15 cellular contexts compared by ENCODE assay signal in the genomic region with DNA sequence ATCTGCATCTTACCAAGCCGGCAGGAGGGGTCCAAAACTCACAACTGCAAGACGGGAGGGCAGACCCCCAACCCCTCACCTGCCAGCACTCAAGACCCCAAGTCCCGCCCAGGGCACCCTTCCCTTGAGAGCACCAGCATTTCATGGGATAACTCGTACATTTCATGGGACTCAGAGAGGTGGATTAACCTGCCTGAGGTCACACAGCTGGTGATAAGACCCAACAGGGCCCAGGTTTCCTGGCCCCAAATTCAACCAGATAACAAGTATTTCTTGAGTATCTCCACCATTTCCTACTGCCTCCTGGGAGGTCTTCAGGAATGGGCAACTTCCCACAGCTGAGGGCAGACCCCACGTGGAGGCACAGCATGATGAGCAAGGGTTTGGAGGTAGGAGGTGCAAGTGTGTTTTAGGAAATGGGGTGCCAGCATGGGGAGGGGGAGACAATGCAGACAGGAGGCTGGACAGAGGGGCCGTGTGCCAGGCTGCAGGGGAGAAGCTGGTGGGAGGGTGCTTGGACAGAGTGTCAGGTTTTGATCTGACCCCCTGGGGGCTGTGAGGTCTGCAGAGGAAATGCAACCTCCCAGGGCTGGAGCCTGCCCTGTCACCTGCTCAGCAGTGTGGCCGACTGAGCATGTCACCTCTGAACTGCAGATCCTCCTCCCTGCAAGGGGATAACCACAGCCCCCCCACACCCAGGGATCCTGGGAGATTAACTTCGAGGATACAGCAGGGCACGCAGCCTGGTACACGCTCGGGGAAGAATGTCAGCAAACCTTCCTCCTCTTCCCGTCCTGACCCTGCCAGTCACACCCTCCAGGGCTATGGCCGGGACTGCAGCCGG. TPM values are rescaled to one million over a fixed set of nuclear protein-coding genes. Genes with fewer than 3 reads are reported as not detected.
"Had no signal": no experiment of that assay in that cellular context is flagged by ENCODE, and none has a peak within 500 bp of the region (broad histone marks: within the 10 kb centered on the region; RNA-seq: fewer than 3 reads in every experiment).

No MANE protein-coding gene starts in this region.

- ATAC-seq: activated CD8-positive, alpha-beta T cell treated with anti-CD3 and anti-CD28 coated beads for 36 hours; activated T-cell treated with anti-CD3 and anti-CD28 coated beads, Interleukin-2, amount 50 U/mL, for 4 hours; left lung had no signal

- H3K4me3 ChIP-seq: dorsolateral prefrontal cortex, left lung, suprapubic skin had no signal

- H3K27ac ChIP-seq: epithelial cell of prostate, left lung, suprapubic skin had no signal

- H3K9me3 ChIP-seq: left lung, suprapubic skin had no signal

- H3K36me3 ChIP-seq: left lung, suprapubic skin had no signal

- DNase-seq: activated B cell treated with CpG ODN at 0.5 μM for 24 hours; activated CD4-positive, alpha-beta T cell treated with anti-CD3 and anti-CD28 coated beads, Interleukin-2, amount 10 ng/mL, durations not matched to agents 24 days and 14 days; activated CD8-positive, alpha-beta T cell treated with anti-CD3 and anti-CD28 coated beads for 36 hours; activated naive CD4-positive, alpha-beta T cell treated with anti-CD3 and anti-CD28 coated beads for 36 hours; activated T-cell treated with anti-CD3 and anti-CD28 coated beads, Interleukin-2, amount 50 U/mL, for 4 hours; central memory CD4-positive, alpha-beta T cell; dorsolateral prefrontal cortex; foreskin fibroblast; hypothalamus; mammary epithelial cell; stimulated activated CD4-positive, alpha-beta T cell treated with anti-CD3 and anti-CD28 coated beads, Interleukin-2, amount 100 ng/mL, for 24 hours had no signal

RNA-seq across cellular contexts. Expression of a gene that starts 4.4 kb away (rescaled TPM):
- total RNA-seq: activated B cell treated with CpG ODN at 0.5 μM for 24 hours; activated CD4-positive, alpha-beta T cell treated with anti-CD3 and anti-CD28 coated beads, Interleukin-2, amount 10 ng/mL, durations not matched to agents 24 days and 14 days; activated naive CD4-positive, alpha-beta T cell treated with anti-CD3 and anti-CD28 coated beads for 36 hours; activated T-cell treated with anti-CD3 and anti-CD28 coated beads, Interleukin-2, amount 50 U/mL, for 4 hours; T-helper 2 cell treated with Interferon-gamma antibody and Interleukin-4, amounts not matched to agents 100 ng/mL and 5 ng/mL, for 36 hours had no signal
